16 cellular contexts compared by ENCODE assay signal in the genomic region with DNA sequence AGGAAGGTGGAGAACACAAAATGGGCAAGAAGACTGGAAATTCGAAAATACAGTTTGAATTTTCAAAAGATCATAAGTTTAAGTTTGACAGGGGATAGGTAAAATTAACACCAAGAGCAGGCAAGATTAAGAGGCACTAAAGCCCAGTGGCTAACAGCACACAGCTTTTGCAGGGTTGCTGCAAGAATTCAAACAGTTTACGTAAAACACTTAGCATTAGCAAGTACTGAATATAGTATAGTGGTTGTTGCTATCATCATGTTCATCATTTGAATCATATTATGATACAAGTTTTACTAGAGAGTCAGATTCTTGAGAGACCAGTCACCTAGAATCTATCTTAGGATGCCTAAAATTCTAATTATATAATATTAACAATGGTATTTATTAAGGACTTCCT.
"Had no signal": no experiment of that assay in that cellular context is flagged by ENCODE, and none has a peak within 500 bp of the region (broad histone marks: within the 10 kb centered on the region; RNA-seq: fewer than 3 reads in every experiment).

No MANE protein-coding gene starts in this region.

- H3K27me3 ChIP-seq: esophagus muscularis mucosa, gastroesophageal sphincter, neural progenitor cell, ovary, upper lobe of left lung, vagina had no signal

- H3K4me2 ChIP-seq: neural progenitor cell had no signal

- H3K36me3 ChIP-seq: esophagus muscularis mucosa, gastroesophageal sphincter, neural progenitor cell, ovary, upper lobe of left lung, vagina had no signal

- H3K4me3 ChIP-seq: coronary artery, esophagus muscularis mucosa, gastroesophageal sphincter, neural progenitor cell, ovary, upper lobe of left lung, vagina had no signal

- H3K27ac ChIP-seq: coronary artery, epithelial cell of prostate, esophagus muscularis mucosa, gastroesophageal sphincter, neural progenitor cell, ovary, upper lobe of left lung, vagina had no signal

- DNase-seq: effector memory CD8-positive, alpha-beta T cell; glutamatergic neuron; kidney glomerular epithelial cell; nucleus accumbens; ovary; right cardiac atrium; stimulated activated CD4-positive, alpha-beta T cell treated with anti-CD3 and anti-CD28 coated beads, Interleukin-2, amount 100 ng/mL, for 48 hours; stimulated activated naive CD4-positive, alpha-beta T cell treated with Interleukin-2 at 50 U/mL for 16 hours; upper lobe of left lung had no signal

- ATAC-seq: effector memory CD8-positive, alpha-beta T cell; gastroesophageal sphincter; natural killer cell treated with Interleukin-12 subunit alpha and Interleukin-12 subunit beta and Interleukin-15 and Interleukin-18, amount 100 ng/mL, for 72 hours; right cardiac atrium had no signal

- H2AFZ ChIP-seq: neural progenitor cell had no signal

- H3K9me3 ChIP-seq: esophagus muscularis mucosa, gastroesophageal sphincter, ovary, upper lobe of left lung, vagina had no signal
